ENCODE assay signal across 1 cellular context in the genomic region with DNA sequence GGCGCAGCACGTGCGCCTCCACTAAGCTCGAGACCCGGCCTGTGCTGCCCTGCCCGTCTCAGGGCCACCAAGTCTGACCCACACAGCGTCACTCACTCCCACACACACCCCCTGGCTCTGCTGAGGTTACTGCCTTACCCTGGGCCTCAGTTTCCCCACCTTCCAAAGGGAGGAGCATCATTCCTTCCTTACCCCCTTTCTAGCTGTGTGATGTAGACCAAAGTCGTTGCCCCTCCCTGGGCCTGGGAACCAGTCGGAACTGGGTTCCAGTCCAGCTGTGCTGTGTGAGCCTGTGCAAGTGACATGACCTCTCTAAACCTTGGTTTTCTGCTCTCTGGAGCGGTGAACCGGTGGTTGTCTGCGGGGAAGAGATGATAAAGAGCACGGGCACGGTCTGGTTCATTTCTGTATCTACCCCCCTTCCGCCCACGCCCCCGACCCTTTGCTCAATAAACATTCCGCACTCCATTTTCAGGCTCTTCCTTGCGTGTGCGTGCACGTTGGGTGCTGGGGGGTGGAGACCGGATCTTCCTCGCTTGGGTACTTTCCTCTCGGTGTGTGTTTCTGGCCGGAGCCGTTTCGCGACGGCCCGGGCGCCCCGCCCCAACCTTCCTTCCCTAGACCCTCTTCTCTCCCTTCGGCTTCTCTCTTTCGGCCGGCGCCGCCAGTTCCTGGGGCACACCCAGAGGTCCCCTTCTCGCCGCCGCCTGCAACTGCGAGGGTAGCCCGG.
A peak's percentile ranks its signal among the peaks of the same experiment; 100 is the strongest.
TF ChIP-seq lines count a peak whose summit lies in the region.

A gene with protein sequence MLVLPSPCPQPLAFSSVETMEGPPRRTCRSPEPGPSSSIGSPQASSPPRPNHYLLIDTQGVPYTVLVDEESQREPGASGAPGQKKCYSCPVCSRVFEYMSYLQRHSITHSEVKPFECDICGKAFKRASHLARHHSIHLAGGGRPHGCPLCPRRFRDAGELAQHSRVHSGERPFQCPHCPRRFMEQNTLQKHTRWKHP (plus strand): TSS at position 647 of the 730 bp plus-strand sequence. CDS start 923 bp downstream, outside the sequence.

TF ChIP-seq in K562, 482 proteins besides CTCF, POLR2A, EP300 and RAD21 (continued from another document and continues in another):
- TF ChIP-seq, protein P1, sequence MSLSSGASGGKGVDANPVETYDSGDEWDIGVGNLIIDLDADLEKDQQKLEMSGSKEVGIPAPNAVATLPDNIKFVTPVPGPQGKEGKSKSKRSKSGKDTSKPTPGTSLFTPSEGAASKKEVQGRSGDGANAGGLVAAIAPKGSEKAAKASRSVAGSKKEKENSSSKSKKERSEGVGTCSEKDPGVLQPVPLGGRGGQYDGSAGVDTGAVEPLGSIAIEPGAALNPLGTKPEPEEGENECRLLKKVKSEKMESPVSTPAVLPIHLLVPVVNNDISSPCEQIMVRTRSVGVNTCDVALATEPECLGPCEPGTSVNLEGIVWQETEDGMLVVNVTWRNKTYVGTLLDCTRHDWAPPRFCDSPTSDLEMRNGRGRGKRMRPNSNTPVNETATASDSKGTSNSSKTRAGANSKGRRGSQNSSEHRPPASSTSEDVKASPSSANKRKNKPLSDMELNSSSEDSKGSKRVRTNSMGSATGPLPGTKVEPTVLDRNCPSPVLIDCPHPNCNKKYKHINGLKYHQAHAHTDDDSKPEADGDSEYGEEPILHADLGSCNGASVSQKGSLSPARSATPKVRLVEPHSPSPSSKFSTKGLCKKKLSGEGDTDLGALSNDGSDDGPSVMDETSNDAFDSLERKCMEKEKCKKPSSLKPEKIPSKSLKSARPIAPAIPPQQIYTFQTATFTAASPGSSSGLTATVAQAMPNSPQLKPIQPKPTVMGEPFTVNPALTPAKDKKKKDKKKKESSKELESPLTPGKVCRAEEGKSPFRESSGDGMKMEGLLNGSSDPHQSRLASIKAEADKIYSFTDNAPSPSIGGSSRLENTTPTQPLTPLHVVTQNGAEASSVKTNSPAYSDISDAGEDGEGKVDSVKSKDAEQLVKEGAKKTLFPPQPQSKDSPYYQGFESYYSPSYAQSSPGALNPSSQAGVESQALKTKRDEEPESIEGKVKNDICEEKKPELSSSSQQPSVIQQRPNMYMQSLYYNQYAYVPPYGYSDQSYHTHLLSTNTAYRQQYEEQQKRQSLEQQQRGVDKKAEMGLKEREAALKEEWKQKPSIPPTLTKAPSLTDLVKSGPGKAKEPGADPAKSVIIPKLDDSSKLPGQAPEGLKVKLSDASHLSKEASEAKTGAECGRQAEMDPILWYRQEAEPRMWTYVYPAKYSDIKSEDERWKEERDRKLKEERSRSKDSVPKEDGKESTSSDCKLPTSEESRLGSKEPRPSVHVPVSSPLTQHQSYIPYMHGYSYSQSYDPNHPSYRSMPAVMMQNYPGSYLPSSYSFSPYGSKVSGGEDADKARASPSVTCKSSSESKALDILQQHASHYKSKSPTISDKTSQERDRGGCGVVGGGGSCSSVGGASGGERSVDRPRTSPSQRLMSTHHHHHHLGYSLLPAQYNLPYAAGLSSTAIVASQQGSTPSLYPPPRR (CRISPR knock-in tag; IDR thresholded peaks at IDR 0.05; ENCODE audit: borderline replicate concordance), result no peak
- TF ChIP-seq HDAC1 (IDR thresholded peaks at IDR 0.05) (peak; percentile 39 to 80; a peak in 3 of 4 replicates), ZC3H11A (IDR thresholded peaks at IDR 0.05; ENCODE audit: low read depth, low read length) (0 out of 2 replicates have a peak, but pooled peaks have one; percentile 15), MBD2 (IDR thresholded peaks at IDR 0.05; ENCODE audit: borderline replicate concordance, low read depth) (peak; percentile 65; the same call in 1 of the 2 replicates), XRCC4 (IDR thresholded peaks at IDR 0.05; ENCODE audit: extremely low read depth, insufficient read depth, insufficient read length) (no peak), NRF1 (conservative IDR thresholded peaks at IDR 0.05 in 1 of 2, IDR thresholded peaks at IDR 0.05 in 1 of 2) (0 out of 4 replicates have a peak, but pooled peaks of 1 of the 2 experiments have one; percentile 21), RBFOX2 (IDR thresholded peaks at IDR 0.05; ENCODE audit: low read depth, low read length) (peak; percentile 77), DDX20 (tag; IDR thresholded peaks at IDR 0.05; ENCODE audit: low read depth) (no peak), BACH1 (tag; IDR thresholded peaks at IDR 0.05) (no peak), ADNP (tag; IDR thresholded peaks at IDR 0.05) (no peak), SIN3B (IDR thresholded peaks at IDR 0.05; ENCODE audit: low read depth) (peak; percentile 94), ZNF79 (CRISPR knock-in tag; IDR thresholded peaks at IDR 0.05; ENCODE audit: low read depth) (no peak), HNRNPH1 (optimal IDR thresholded peaks at IDR 0.05; ENCODE audit: low read depth, low read length) (no peak), ARID1B (IDR thresholded peaks at IDR 0.05) (no peak), SIN3A (IDR thresholded peaks at IDR 0.05; ENCODE audit: borderline replicate concordance in 2 of 2, control insufficient read depth in 1 of 2, low read depth in 2 of 2, low read length in 2 of 2) (peak; percentile 92 to 97), PYGO2 (tag; IDR thresholded peaks at IDR 0.05) (no peak), FOXK1 (CRISPR knock-in tag; IDR thresholded peaks at IDR 0.05; ENCODE audit: borderline replicate concordance) (no peak), ZNF707 (CRISPR knock-in tag; conservative IDR thresholded peaks at IDR 0.05) (0 out of 2 replicates have a peak, but pooled peaks have one; percentile 20), POLR2G (IDR thresholded peaks at IDR 0.05; ENCODE audit: low read depth, low read length) (peak; percentile 87)
- TF ChIP-seq, protein P2, sequence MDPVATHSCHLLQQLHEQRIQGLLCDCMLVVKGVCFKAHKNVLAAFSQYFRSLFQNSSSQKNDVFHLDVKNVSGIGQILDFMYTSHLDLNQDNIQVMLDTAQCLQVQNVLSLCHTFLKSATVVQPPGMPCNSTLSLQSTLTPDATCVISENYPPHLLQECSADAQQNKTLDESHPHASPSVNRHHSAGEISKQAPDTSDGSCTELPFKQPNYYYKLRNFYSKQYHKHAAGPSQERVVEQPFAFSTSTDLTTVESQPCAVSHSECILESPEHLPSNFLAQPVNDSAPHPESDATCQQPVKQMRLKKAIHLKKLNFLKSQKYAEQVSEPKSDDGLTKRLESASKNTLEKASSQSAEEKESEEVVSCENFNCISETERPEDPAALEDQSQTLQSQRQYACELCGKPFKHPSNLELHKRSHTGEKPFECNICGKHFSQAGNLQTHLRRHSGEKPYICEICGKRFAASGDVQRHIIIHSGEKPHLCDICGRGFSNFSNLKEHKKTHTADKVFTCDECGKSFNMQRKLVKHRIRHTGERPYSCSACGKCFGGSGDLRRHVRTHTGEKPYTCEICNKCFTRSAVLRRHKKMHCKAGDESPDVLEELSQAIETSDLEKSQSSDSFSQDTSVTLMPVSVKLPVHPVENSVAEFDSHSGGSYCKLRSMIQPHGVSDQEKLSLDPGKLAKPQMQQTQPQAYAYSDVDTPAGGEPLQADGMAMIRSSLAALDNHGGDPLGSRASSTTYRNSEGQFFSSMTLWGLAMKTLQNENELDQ (CRISPR knock-in tag; IDR thresholded peaks at IDR 0.05; ENCODE audit: borderline replicate concordance), result no peak
- TF ChIP-seq, protein P3, sequence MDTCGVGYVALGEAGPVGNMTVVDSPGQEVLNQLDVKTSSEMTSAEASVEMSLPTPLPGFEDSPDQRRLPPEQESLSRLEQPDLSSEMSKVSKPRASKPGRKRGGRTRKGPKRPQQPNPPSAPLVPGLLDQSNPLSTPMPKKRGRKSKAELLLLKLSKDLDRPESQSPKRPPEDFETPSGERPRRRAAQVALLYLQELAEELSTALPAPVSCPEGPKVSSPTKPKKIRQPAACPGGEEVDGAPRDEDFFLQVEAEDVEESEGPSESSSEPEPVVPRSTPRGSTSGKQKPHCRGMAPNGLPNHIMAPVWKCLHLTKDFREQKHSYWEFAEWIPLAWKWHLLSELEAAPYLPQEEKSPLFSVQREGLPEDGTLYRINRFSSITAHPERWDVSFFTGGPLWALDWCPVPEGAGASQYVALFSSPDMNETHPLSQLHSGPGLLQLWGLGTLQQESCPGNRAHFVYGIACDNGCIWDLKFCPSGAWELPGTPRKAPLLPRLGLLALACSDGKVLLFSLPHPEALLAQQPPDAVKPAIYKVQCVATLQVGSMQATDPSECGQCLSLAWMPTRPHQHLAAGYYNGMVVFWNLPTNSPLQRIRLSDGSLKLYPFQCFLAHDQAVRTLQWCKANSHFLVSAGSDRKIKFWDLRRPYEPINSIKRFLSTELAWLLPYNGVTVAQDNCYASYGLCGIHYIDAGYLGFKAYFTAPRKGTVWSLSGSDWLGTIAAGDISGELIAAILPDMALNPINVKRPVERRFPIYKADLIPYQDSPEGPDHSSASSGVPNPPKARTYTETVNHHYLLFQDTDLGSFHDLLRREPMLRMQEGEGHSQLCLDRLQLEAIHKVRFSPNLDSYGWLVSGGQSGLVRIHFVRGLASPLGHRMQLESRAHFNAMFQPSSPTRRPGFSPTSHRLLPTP (IDR thresholded peaks at IDR 0.05; ENCODE audit: borderline replicate concordance, extremely low read depth, insufficient read length), result no peak
- TF ChIP-seq, protein P4, sequence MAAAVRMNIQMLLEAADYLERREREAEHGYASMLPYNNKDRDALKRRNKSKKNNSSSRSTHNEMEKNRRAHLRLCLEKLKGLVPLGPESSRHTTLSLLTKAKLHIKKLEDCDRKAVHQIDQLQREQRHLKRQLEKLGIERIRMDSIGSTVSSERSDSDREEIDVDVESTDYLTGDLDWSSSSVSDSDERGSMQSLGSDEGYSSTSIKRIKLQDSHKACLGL (CRISPR knock-in tag; IDR thresholded peaks at IDR 0.05; ENCODE audit: borderline replicate concordance, poor library complexity, severe bottlenecking), result peak; percentile 53
- TF ChIP-seq, protein P5, sequence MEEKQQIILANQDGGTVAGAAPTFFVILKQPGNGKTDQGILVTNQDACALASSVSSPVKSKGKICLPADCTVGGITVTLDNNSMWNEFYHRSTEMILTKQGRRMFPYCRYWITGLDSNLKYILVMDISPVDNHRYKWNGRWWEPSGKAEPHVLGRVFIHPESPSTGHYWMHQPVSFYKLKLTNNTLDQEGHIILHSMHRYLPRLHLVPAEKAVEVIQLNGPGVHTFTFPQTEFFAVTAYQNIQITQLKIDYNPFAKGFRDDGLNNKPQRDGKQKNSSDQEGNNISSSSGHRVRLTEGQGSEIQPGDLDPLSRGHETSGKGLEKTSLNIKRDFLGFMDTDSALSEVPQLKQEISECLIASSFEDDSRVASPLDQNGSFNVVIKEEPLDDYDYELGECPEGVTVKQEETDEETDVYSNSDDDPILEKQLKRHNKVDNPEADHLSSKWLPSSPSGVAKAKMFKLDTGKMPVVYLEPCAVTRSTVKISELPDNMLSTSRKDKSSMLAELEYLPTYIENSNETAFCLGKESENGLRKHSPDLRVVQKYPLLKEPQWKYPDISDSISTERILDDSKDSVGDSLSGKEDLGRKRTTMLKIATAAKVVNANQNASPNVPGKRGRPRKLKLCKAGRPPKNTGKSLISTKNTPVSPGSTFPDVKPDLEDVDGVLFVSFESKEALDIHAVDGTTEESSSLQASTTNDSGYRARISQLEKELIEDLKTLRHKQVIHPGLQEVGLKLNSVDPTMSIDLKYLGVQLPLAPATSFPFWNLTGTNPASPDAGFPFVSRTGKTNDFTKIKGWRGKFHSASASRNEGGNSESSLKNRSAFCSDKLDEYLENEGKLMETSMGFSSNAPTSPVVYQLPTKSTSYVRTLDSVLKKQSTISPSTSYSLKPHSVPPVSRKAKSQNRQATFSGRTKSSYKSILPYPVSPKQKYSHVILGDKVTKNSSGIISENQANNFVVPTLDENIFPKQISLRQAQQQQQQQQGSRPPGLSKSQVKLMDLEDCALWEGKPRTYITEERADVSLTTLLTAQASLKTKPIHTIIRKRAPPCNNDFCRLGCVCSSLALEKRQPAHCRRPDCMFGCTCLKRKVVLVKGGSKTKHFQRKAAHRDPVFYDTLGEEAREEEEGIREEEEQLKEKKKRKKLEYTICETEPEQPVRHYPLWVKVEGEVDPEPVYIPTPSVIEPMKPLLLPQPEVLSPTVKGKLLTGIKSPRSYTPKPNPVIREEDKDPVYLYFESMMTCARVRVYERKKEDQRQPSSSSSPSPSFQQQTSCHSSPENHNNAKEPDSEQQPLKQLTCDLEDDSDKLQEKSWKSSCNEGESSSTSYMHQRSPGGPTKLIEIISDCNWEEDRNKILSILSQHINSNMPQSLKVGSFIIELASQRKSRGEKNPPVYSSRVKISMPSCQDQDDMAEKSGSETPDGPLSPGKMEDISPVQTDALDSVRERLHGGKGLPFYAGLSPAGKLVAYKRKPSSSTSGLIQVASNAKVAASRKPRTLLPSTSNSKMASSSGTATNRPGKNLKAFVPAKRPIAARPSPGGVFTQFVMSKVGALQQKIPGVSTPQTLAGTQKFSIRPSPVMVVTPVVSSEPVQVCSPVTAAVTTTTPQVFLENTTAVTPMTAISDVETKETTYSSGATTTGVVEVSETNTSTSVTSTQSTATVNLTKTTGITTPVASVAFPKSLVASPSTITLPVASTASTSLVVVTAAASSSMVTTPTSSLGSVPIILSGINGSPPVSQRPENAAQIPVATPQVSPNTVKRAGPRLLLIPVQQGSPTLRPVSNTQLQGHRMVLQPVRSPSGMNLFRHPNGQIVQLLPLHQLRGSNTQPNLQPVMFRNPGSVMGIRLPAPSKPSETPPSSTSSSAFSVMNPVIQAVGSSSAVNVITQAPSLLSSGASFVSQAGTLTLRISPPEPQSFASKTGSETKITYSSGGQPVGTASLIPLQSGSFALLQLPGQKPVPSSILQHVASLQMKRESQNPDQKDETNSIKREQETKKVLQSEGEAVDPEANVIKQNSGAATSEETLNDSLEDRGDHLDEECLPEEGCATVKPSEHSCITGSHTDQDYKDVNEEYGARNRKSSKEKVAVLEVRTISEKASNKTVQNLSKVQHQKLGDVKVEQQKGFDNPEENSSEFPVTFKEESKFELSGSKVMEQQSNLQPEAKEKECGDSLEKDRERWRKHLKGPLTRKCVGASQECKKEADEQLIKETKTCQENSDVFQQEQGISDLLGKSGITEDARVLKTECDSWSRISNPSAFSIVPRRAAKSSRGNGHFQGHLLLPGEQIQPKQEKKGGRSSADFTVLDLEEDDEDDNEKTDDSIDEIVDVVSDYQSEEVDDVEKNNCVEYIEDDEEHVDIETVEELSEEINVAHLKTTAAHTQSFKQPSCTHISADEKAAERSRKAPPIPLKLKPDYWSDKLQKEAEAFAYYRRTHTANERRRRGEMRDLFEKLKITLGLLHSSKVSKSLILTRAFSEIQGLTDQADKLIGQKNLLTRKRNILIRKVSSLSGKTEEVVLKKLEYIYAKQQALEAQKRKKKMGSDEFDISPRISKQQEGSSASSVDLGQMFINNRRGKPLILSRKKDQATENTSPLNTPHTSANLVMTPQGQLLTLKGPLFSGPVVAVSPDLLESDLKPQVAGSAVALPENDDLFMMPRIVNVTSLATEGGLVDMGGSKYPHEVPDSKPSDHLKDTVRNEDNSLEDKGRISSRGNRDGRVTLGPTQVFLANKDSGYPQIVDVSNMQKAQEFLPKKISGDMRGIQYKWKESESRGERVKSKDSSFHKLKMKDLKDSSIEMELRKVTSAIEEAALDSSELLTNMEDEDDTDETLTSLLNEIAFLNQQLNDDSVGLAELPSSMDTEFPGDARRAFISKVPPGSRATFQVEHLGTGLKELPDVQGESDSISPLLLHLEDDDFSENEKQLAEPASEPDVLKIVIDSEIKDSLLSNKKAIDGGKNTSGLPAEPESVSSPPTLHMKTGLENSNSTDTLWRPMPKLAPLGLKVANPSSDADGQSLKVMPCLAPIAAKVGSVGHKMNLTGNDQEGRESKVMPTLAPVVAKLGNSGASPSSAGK (IDR thresholded peaks at IDR 0.05), result no peak
- TF ChIP-seq, protein P6, sequence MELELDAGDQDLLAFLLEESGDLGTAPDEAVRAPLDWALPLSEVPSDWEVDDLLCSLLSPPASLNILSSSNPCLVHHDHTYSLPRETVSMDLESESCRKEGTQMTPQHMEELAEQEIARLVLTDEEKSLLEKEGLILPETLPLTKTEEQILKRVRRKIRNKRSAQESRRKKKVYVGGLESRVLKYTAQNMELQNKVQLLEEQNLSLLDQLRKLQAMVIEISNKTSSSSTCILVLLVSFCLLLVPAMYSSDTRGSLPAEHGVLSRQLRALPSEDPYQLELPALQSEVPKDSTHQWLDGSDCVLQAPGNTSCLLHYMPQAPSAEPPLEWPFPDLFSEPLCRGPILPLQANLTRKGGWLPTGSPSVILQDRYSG (tag; conservative IDR thresholded peaks at IDR 0.05; ENCODE audit: low read depth), result no peak
